In genomic region chr1:12153181-12153785, GRCh38 we compare ENCODE assay signal across 8 cellular contexts.
DNase-seq lines count a peak whose midpoint lies in the region; ATAC-seq and FAIRE-seq lines count a peak whose summit lies in the region.

No MANE protein-coding gene starts in this region.

- FAIRE-seq in GM18507 (lab: Jason Lieb, UNC): peak; percentile 96

- no peaks in the 10 kb centered on the region for H3K27me3 ChIP-seq in muscle layer of duodenum (ENCODE audit: low read depth, low read length)

- H3K27ac ChIP-seq in muscle layer of duodenum (ENCODE audit: low read length): peak overlapping the region; percentile 64

- peaks cover 0 to 6% of the 10 kb centered on the region in 2 donors for H3K9me3 ChIP-seq in muscle layer of duodenum (ENCODE audit: control insufficient read depth in 1 of 2, low read length in 2 of 2)

- DNase-seq in GM18507 (ENCODE audit: extremely low spot score, insufficient read length, low read depth) (no peak), MV-4-11 (lab: John Stamatoyannopoulos, UW) (peak; percentile 81), NCI-H1417 (lab: John Stamatoyannopoulos, UW) (no peak), inferior parietal cortex (ENCODE audit: extremely low spot score) (no peak)
- peak; percentile 38 for DNase-seq in central memory CD4-positive, alpha-beta T cell

- H3K4me1 ChIP-seq in muscle layer of duodenum (ENCODE audit: control insufficient read depth in 1 of 2, insufficient read depth in 2 of 2, low read length in 2 of 2): peaks cover 0 to 6% of the 10 kb centered on the region in 2 donors

- H3K36me3 ChIP-seq in muscle layer of duodenum (ENCODE audit: control insufficient read depth in 1 of 2, insufficient read depth in 2 of 2, low read length in 2 of 2): no peaks in the 10 kb centered on the region

- ATAC-seq in HG02852 (IDR thresholded peaks at IDR 0.05; ENCODE audit: unreplicated experiment): no peak
- ATAC-seq in GM21447 (IDR thresholded peaks at IDR 0.05; ENCODE audit: unreplicated experiment): no peak

- H3K4me3 ChIP-seq in muscle layer of duodenum (ENCODE audit: low read depth in 1 of 2, low read length in 2 of 2): no peak overlapping the region

Comparison
In these comparisons a context has a peak if more than half of its experiments do, and no peak if none do; other contexts are left out.
1. DNase-seq: peak in MV-4-11 (single experiment) and central memory CD4-positive, alpha-beta T cell (single experiment); none in GM18507 (single experiment), NCI-H1417 (0 of 3) and inferior parietal cortex (single experiment).